In the genomic region with DNA sequence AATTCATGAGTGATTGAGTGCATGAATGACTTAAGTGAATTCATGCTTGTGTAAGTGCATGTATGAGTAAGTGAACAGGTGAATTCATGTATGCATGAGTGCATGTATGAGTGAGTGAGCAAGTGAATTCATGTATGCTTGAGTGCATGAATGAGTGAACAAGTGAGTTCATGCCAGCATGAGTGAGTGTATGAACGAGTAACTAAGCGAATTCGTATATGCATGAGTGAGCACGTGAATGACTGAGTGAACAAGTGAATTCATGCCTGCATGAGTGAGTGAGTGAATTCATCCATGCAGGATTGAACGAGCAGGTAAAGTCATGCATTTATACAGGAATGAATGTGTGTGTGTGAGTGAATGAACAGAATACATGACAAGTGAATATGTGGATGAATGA, we compare ENCODE assay signal across 29 cellular contexts.
"Had no signal": no experiment of that assay in that cellular context is flagged by ENCODE, and none has a peak within 500 bp of the region (broad histone marks: within the 10 kb centered on the region; RNA-seq: fewer than 3 reads in every experiment).

No MANE protein-coding gene starts in this region.

- H3K27ac Mint-ChIP-seq: stimulated activated effector memory CD8-positive, alpha-beta T cell treated with anti-CD3 and anti-CD28 coated beads, Interleukin-12 subunit alpha, Interleukin-12 subunit beta, amount 100 ng/mL, for 72 hours; stimulated activated memory B cell treated with anti-CD40 and anti-IgM and Interleukin-4, amounts not matched to agents 10 μg/mL and 1 μg/mL and 100 μg/mL, for 72 hours; stimulated activated naive B cell treated with anti-CD40 and anti-IgM and Interleukin-4, amounts not matched to agents 10 μg/mL and 1 μg/mL and 100 μg/mL, for 72 hours; stimulated activated naive CD8-positive, alpha-beta T cell treated with anti-CD3 and anti-CD28 coated beads, Interleukin-15, amount 100 ng/mL, for 72 hours; stimulated activated naive CD8-positive, alpha-beta T cell treated with anti-CD3 and anti-CD28 coated beads, Interleukin-15, Interleukin-2, amounts not matched to agents 100 ng/mL and 50 ng/mL, for 24 hours; type B pancreatic cell had no signal

- H3K27me3 Mint-ChIP-seq: type B pancreatic cell had no signal

- H3K36me3 Mint-ChIP-seq: stimulated activated effector memory CD8-positive, alpha-beta T cell treated with anti-CD3 and anti-CD28 coated beads, Interleukin-12 subunit alpha, Interleukin-12 subunit beta, amount 100 ng/mL, for 72 hours; stimulated activated memory B cell treated with anti-CD40 and anti-IgM and Interleukin-4, amounts not matched to agents 10 μg/mL and 1 μg/mL and 100 μg/mL, for 72 hours; stimulated activated naive B cell treated with anti-CD40 and anti-IgM and Interleukin-4, amounts not matched to agents 10 μg/mL and 1 μg/mL and 100 μg/mL, for 72 hours; type B pancreatic cell had no signal

- H3K9me3 Mint-ChIP-seq: stimulated activated effector memory CD8-positive, alpha-beta T cell treated with anti-CD3 and anti-CD28 coated beads, Interleukin-12 subunit alpha, Interleukin-12 subunit beta, amount 100 ng/mL, for 72 hours; stimulated activated naive B cell treated with anti-CD40 and anti-IgM and Interleukin-4, amounts not matched to agents 10 μg/mL and 1 μg/mL and 100 μg/mL, for 72 hours; stimulated activated naive CD8-positive, alpha-beta T cell treated with anti-CD3 and anti-CD28 coated beads, Interleukin-15, amount 100 ng/mL, for 72 hours; stimulated activated naive CD8-positive, alpha-beta T cell treated with anti-CD3 and anti-CD28 coated beads, Interleukin-15, Interleukin-2, amounts not matched to agents 100 ng/mL and 50 ng/mL, for 24 hours; type B pancreatic cell had no signal

- H3K4me1 ChIP-seq: stomach, suprapubic skin, testis, thyroid gland, tibial artery, tibial nerve, transverse colon, upper lobe of left lung, upper lobe of right lung, uterus, vagina had no signal

- H3K4me1 Mint-ChIP-seq: stimulated activated effector memory CD8-positive, alpha-beta T cell treated with anti-CD3 and anti-CD28 coated beads, Interleukin-12 subunit alpha, Interleukin-12 subunit beta, amount 100 ng/mL, for 72 hours; stimulated activated memory B cell treated with anti-CD40 and anti-IgM and Interleukin-4, amounts not matched to agents 10 μg/mL and 1 μg/mL and 100 μg/mL, for 72 hours; stimulated activated naive B cell treated with anti-CD40 and anti-IgM and Interleukin-4, amounts not matched to agents 10 μg/mL and 1 μg/mL and 100 μg/mL, for 72 hours had no signal

- ATAC-seq: stimulated activated effector memory CD8-positive, alpha-beta T cell treated with anti-CD3 and anti-CD28 coated beads, Interleukin-12 subunit alpha, Interleukin-12 subunit beta, amount 100 ng/mL, for 72 hours; stimulated activated memory B cell treated with anti-CD40 and anti-IgM and Interleukin-4, amounts not matched to agents 10 μg/mL and 1 μg/mL and 100 μg/mL, for 72 hours; stimulated activated naive B cell treated with anti-CD40 and anti-IgM and Interleukin-4, amounts not matched to agents 10 μg/mL and 1 μg/mL and 100 μg/mL, for 72 hours; stimulated activated naive CD8-positive, alpha-beta T cell treated with anti-CD3 and anti-CD28 coated beads, Interleukin-15, amount 100 ng/mL, for 72 hours; stimulated activated naive CD8-positive, alpha-beta T cell treated with anti-CD3 and anti-CD28 coated beads, Interleukin-15, Interleukin-2, amounts not matched to agents 100 U/mL and 50 U/mL, for 24 hours; upper lobe of right lung had no signal

- H3K36me3 ChIP-seq: stomach, suprapubic skin, thoracic aorta, thyroid gland, tibial artery, tibial nerve, transverse colon, upper lobe of left lung, upper lobe of right lung, uterus, vagina had no signal

- H3K27ac ChIP-seq: stomach, suprapubic skin, testis, thoracic aorta, thyroid gland, tibial artery, tibial nerve, transverse colon, upper lobe of left lung, upper lobe of right lung, uterus, vagina had no signal

- H3K4me3 ChIP-seq: stomach, suprapubic skin, testis, thoracic aorta, thyroid gland, tibial artery, tibial nerve, upper lobe of left lung, uterus, vagina had no signal

- DNase-seq: stimulated activated CD4-positive, alpha-beta T cell treated with anti-CD3 and anti-CD28 coated beads, Interleukin-2, amount 100 ng/mL, for 48 hours; stimulated activated CD4-positive, alpha-beta T cell treated with anti-CD3 and anti-CD28 coated beads, Interleukin-4, amount 100 ng/mL, for 1 hour; stimulated activated CD4-positive, alpha-beta T cell treated with anti-CD3 and anti-CD28 coated beads, Interleukin-4, amount 100 ng/mL, for 24 hours; stimulated activated CD4-positive, alpha-beta T cell treated with anti-CD3 and anti-CD28 coated beads, Interleukin-4, amount 100 ng/mL, for 4 hours; stimulated activated CD8-positive, alpha-beta memory T cell treated with anti-CD3 and anti-CD28 coated beads, Interleukin-4, amount 100 ng/mL, for 48 hours; stimulated activated naive B cell treated with anti-CD40 and anti-IgM and Interleukin-4, amounts not matched to agents 10 μg/mL and 1 μg/mL and 100 μg/mL, for 72 hours; stimulated activated naive CD4-positive, alpha-beta T cell; stimulated activated naive CD4-positive, alpha-beta T cell treated with Interleukin-2 at 50 U/mL for 16 hours; stimulated activated naive CD8-positive, alpha-beta T cell treated with anti-CD3 and anti-CD28 coated beads, Interleukin-15, amount 100 ng/mL, for 72 hours; stimulated activated naive CD8-positive, alpha-beta T cell treated with anti-CD3 and anti-CD28 coated beads, Interleukin-15, Interleukin-2, amounts not matched to agents 100 U/mL and 50 U/mL, for 24 hours; stomach; substantia nigra; testis; thyroid gland; tibial artery; transverse colon; trophoblast cell; upper lobe of left lung; upper lobe of right lung; uterus had no signal

- H3K4me3 Mint-ChIP-seq: stimulated activated memory B cell treated with anti-CD40 and anti-IgM and Interleukin-4, amounts not matched to agents 10 μg/mL and 1 μg/mL and 100 μg/mL, for 72 hours; stimulated activated naive B cell treated with anti-CD40 and anti-IgM and Interleukin-4, amounts not matched to agents 10 μg/mL and 1 μg/mL and 100 μg/mL, for 72 hours; stimulated activated naive CD8-positive, alpha-beta T cell treated with anti-CD3 and anti-CD28 coated beads, Interleukin-15, amount 100 ng/mL, for 72 hours; stimulated activated naive CD8-positive, alpha-beta T cell treated with anti-CD3 and anti-CD28 coated beads, Interleukin-15, Interleukin-2, amounts not matched to agents 100 ng/mL and 50 ng/mL, for 24 hours; type B pancreatic cell had no signal

- FAIRE-seq: urothelium cell line had no signal

- H3K27me3 ChIP-seq: testis, thyroid gland, tibial nerve, transverse colon, upper lobe of left lung, upper lobe of right lung, uterus, vagina had no signal
